13 cellular contexts compared by ENCODE assay signal in genomic region chr7:86644282-86645173, GRCh38. TPM values are rescaled to one million over a fixed set of nuclear protein-coding genes. Genes with fewer than 3 reads are reported as not detected.
A peak's percentile ranks its signal among the peaks of the same experiment; 100 is the strongest.
DNase-seq lines count a peak whose midpoint lies in the region; ATAC-seq and TF ChIP-seq lines count a peak whose summit lies in the region.
"Had no signal": no experiment of that assay in that cellular context is flagged by ENCODE, and none has a peak within 500 bp of the region (broad histone marks: within the 10 kb centered on the region; RNA-seq: fewer than 3 reads in every experiment).

No MANE protein-coding gene starts in this region.

- TF ChIP-seq POLR2A in vagina (IDR thresholded peaks at IDR 0.05) = no peak

- no peaks in the 10 kb centered on the region for H3K4me1 ChIP-seq in right cardiac atrium (ENCODE audit: control insufficient read depth, insufficient read depth, low read length)
- H3K4me1 ChIP-seq in vagina = peaks cover 5% of the 10 kb centered on the region

- H3K9me3 ChIP-seq in right cardiac atrium (ENCODE audit: control insufficient read depth, low read length) (no peaks in the 10 kb centered on the region), vagina (no peaks in the 10 kb centered on the region)

- intact Hi-C loops in right cardiac atrium (cut with DNase I) = no loop called here
- intact Hi-C loops in vagina (cut with DNase I) = no loop called here

- H3K4me3 ChIP-seq in right cardiac atrium (ENCODE audit: low read length) = peak overlapping the region; percentile 41
- H3K4me3 ChIP-seq in vagina = peak overlapping the region; percentile 16 to 17

- H3K27ac ChIP-seq in right cardiac atrium (ENCODE audit: low read length) (no peak overlapping the region), vagina (no peak overlapping the region)

- TF ChIP-seq CTCF in vagina (IDR thresholded peaks at IDR 0.05) = no peak

- H3K27me3 ChIP-seq in right cardiac atrium (ENCODE audit: control insufficient read depth, insufficient read depth) (no peaks in the 10 kb centered on the region), vagina (no peaks in the 10 kb centered on the region)

- 4% methylated on average over 42 of the region's 42 CpGs for WGBS in right cardiac atrium

- H3K36me3 ChIP-seq in vagina = no peaks in the 10 kb centered on the region

- peak; percentile 58 for DNase-seq in NCI-H748 (lab: John Stamatoyannopoulos, UW; ENCODE audit: unreplicated experiment)
- DNase-seq in NCI-H748 treated with DMSO at 0.1 percent for 48 hours (lab: John Stamatoyannopoulos, UW) = no peak
- peak; percentile 11 to 57 (median 47) for DNase-seq in right cardiac atrium
- DNase-seq in nucleus accumbens (lab: John Stamatoyannopoulos, UW) = peak in 51 of 56 donors; percentile 32 to 85 (median 67)
- DNase-seq in vagina (ENCODE audit: extremely low spot score in 2 of 2) = no peak
- no peak for DNase-seq in activated gamma-delta T cell (lab: John Stamatoyannopoulos, UW)
- DNase-seq in SW 1271 (lab: John Stamatoyannopoulos, UW) = no peak
- DNase-seq: activated CD4-positive, alpha-beta T cell treated with anti-CD3 and anti-CD28 coated beads for 1 hour; activated naive CD8-positive, alpha-beta T cell treated with anti-CD3 and anti-CD28 coated beads for 36 hours; stimulated activated naive CD4-positive, alpha-beta T cell treated with Interleukin-2 at 50 U/mL for 16 hours had no signal

- ATAC-seq in right cardiac atrium (peak; percentile 21 to 60), GM18870 (IDR thresholded peaks at IDR 0.05; ENCODE audit: unreplicated experiment) (no peak)

RNA-seq across cellular contexts. Expression of gene GRM3, which starts 0.8 kb away (rescaled TPM):
- total RNA-seq in right cardiac atrium (under 1 TPM in 3 of 4 donors, not detected in 1; 0.14 to 0.49 (median 0.18) TPM), vagina (not detected)
- 0.05 TPM for polyA plus RNA-seq in right cardiac atrium
- total RNA-seq: activated naive CD8-positive, alpha-beta T cell treated with anti-CD3 and anti-CD28 coated beads for 36 hours; fibroblast of villous mesenchyme; OCI-LY7 had no signal

Comparison
In these comparisons a context has a peak if more than half of its experiments do, and no peak if none do; other contexts are left out.
1. DNase-seq: peak in NCI-H748 (single experiment), right cardiac atrium (3 of 3) and nucleus accumbens (51 of 56); none in NCI-H748 treated with DMSO at 0.1 percent for 48 hours (single experiment), vagina (0 of 2), activated gamma-delta T cell (single experiment) and SW 1271 (0 of 2).